19 cellular contexts compared by ENCODE assay signal in the genomic region with DNA sequence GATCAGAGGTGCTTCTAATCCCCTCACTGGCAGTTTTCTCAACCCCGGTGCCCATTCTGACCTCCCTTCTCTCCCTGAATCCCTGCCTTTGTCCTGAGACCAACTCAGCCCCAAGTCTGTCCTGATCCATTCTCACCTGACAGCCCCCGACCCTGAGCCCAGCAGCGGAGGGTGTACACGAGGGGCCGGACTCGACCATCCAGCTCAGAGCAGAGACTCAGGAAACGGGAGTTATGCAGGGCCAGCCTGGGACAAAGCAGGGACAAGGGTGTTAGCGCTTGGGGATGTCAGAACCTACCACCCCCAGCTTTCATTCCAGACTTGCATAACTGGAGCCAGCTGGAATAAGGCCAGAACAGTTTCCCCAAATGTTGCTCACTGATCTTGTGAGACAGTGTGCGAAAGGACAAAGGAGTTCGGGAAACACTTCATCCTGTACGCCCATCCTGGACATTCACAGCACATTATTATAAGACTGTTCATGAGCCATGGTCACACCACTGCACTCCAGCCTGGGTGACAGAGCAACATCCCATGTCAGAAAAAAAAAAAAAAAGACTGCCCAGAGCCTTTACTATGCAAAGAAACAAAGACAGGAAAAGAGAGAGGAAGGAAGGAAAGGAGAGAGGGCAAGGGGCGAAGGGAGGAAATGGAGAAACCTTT. TPM values are rescaled to one million over a fixed set of nuclear protein-coding genes. Genes with fewer than 3 reads are reported as not detected.
DNase-seq lines count a peak whose midpoint lies in the region; ATAC-seq, FAIRE-seq and TF ChIP-seq lines count a peak whose summit lies in the region.
"Had no signal": no experiment of that assay in that cellular context is flagged by ENCODE, and none has a peak within 500 bp of the region (broad histone marks: within the 10 kb centered on the region; RNA-seq: fewer than 3 reads in every experiment).

No MANE protein-coding gene starts in this region.

- dilution Hi-C loops in endothelial cell of umbilical vein (cut with MboI; ENCODE audit: extremely low pct_ligation_motif_present, low sequenced_read_pairs): no loop called here

- H3K4me1 ChIP-seq in endothelial cell of umbilical vein (ENCODE audit: control insufficient read depth, extremely low read depth, insufficient read depth, low read length): peaks cover 47% of the 10 kb centered on the region
- H3K4me1 ChIP-seq in mucosa of rectum (ENCODE audit: control insufficient read depth in 2 of 2, insufficient read depth in 2 of 2, low read length in 2 of 2): peaks cover 23 to 26% of the 10 kb centered on the region in 2 donors
- peaks cover 11 to 25% of the 10 kb centered on the region in 2 donors for H3K4me1 ChIP-seq in thyroid gland
- H3K4me1 ChIP-seq in aorta (ENCODE audit: control insufficient read depth in 1 of 2, insufficient read depth in 2 of 2, low read length in 2 of 2): no peaks in the 10 kb centered on the region

- no peaks in the 10 kb centered on the region for H3K27me3 ChIP-seq in endothelial cell of umbilical vein (ENCODE audit: control insufficient read depth in 2 of 2, insufficient read depth in 2 of 2, low read length in 2 of 2)
- no peaks in the 10 kb centered on the region for H3K27me3 ChIP-seq in mucosa of rectum (ENCODE audit: control insufficient read depth in 2 of 2, insufficient read depth in 2 of 2, low read length in 2 of 2)
- H3K27me3 ChIP-seq in thyroid gland: no peaks in the 10 kb centered on the region
- no peaks in the 10 kb centered on the region for H3K27me3 ChIP-seq in aorta (ENCODE audit: control insufficient read depth in 1 of 2, insufficient read depth in 2 of 2, low read length in 1 of 2)
- H3K27me3 ChIP-seq: SJSA1 had no signal

- WGBS in thyroid gland, 2 donors: 65 to 87% methylated on average over 6 to 10 of the region's 12 CpGs
- 77% methylated on average over 12 of the region's 12 CpGs for WGBS in aorta, 2 donors

- TF ChIP-seq POLR2A in endothelial cell of umbilical vein (IDR thresholded peaks at IDR 0.05; ENCODE audit: low read depth, low read length) (no peak), thyroid gland (IDR thresholded peaks at IDR 0.05) (no peak)

- H3K9me3 Mint-ChIP-seq in activated CD4-positive, alpha-beta T cell treated with anti-CD3 and anti-CD28 coated beads for 36 hours (ENCODE audit: low read depth): no peaks in the 10 kb centered on the region
- H3K9me3 Mint-ChIP-seq: activated T-helper 1 cell treated with anti-CD3 and anti-CD28 coated beads, Interleukin-12 subunit alpha, Interleukin-12 subunit beta, Interleukin-2, Interleukin-4 antibody, amounts not matched to agents 30 ng/mL and 10 ng/mL and 1 ng/mL, durations not matched to agents 14 hours and 24 hours and 36 hours; central memory CD8-positive, alpha-beta T cell; immature natural killer cell had no signal

- H3K4me3 ChIP-seq in endothelial cell of umbilical vein (replicated peaks in 1 of 3; ENCODE audit: insufficient read depth in 1 of 3, low read depth in 1 of 3, low read length in 3 of 3) (peak overlapping the region in 2 of 3 experiments; percentile 2 to 54), mucosa of rectum (ENCODE audit: low read length in 2 of 2) (no peak overlapping the region), thyroid gland (replicated peaks in 1 of 3) (no peak overlapping the region), aorta (ENCODE audit: low read length in 2 of 2) (no peak overlapping the region)
- H3K4me3 ChIP-seq: A549, HAP-1, SJSA1 had no signal

- peaks cover 43% of the 10 kb centered on the region for H3K36me3 Mint-ChIP-seq in activated CD4-positive, alpha-beta T cell treated with anti-CD3 and anti-CD28 coated beads for 36 hours (ENCODE audit: low read depth)

- H3K36me3 ChIP-seq in endothelial cell of umbilical vein (ENCODE audit: control insufficient read depth in 2 of 2, extremely low read depth in 1 of 2, insufficient read depth in 2 of 2, low read length in 2 of 2) (peaks cover 0 to 6% of the 10 kb centered on the region in 2 experiments), mucosa of rectum (ENCODE audit: control insufficient read depth in 2 of 2, insufficient read depth in 2 of 2, low read length in 2 of 2) (peaks cover 15 to 35% of the 10 kb centered on the region in 2 donors), thyroid gland (peaks cover 24 to 29% of the 10 kb centered on the region in 2 donors), aorta (ENCODE audit: control insufficient read depth in 1 of 2, insufficient read depth in 2 of 2, low read length in 1 of 2) (no peaks in the 10 kb centered on the region)

- no peak for DNase-seq in activated CD4-positive, alpha-beta T cell treated with anti-CD3 and anti-CD28 coated beads for 36 hours
- DNase-seq in activated CD4-positive, alpha-beta T cell treated with anti-CD3 and anti-CD28 coated beads for 1 hour: no peak
- DNase-seq in endothelial cell of umbilical vein (ENCODE audit: low read depth, low spot score): peak; percentile 93
- DNase-seq in thyroid gland: no peak
- no peak for DNase-seq in aorta
- no peak for DNase-seq in putamen (ENCODE audit: low spot score)
- DNase-seq: DMS53; immature natural killer cell; NCI-H1105 treated with DMSO at 0.1 percent for 48 hours; NCI-H524 treated with DMSO at 0.1 percent for 48 hours; occipital lobe; stimulated activated CD4-positive, alpha-beta T cell treated with anti-CD3 and anti-CD28 coated beads, Interleukin-4, amount 100 ng/mL, for 4 hours had no signal

- CTCF ChIA-PET in activated CD4-positive, alpha-beta T cell treated with anti-CD3 and anti-CD28 coated beads for 36 hours (lab: Charles Lee): no interaction called here
- CTCF ChIA-PET in endothelial cell of umbilical vein (lab: Charles Lee): interaction anchor here (0.6 to 2.9 kb wide), 12 partner anchors 9 to 183 kb away, joined by 3 to 31 read pairs (median 5); partner anchors contain the start of genes B3GAT3 and TUT1

- no TSS peak for BruUV-seq in endothelial cell of umbilical vein (replicated peaks; lab: Mats Ljungman, UMichigan)

- POLR2A ChIA-PET in activated CD4-positive, alpha-beta T cell treated with anti-CD3 and anti-CD28 coated beads for 36 hours (lab: Charles Lee): no interaction called here
- POLR2A ChIA-PET in endothelial cell of umbilical vein (lab: Charles Lee): interaction anchor here (1.1 to 5.7 kb wide), 2 partner anchors 15 to 24 kb away, joined by 5 to 75 read pairs; partner anchors contain the start of genes MTA2 and TUT1

- H3K4me3 Mint-ChIP-seq in activated CD4-positive, alpha-beta T cell treated with anti-CD3 and anti-CD28 coated beads for 36 hours: no peak overlapping the region
- H3K4me3 Mint-ChIP-seq: activated T-helper 1 cell treated with anti-CD3 and anti-CD28 coated beads, Interleukin-12 subunit alpha, Interleukin-12 subunit beta, Interleukin-2, Interleukin-4 antibody, amounts not matched to agents 30 ng/mL and 10 ng/mL and 1 ng/mL, durations not matched to agents 14 hours and 24 hours and 36 hours; central memory CD8-positive, alpha-beta T cell had no signal

- FAIRE-seq in endothelial cell of umbilical vein (lab: Jason Lieb, UNC): peak; percentile 100
- FAIRE-seq: A549 had no signal

- peak overlapping the region; percentile 9 for H2AFZ ChIP-seq in endothelial cell of umbilical vein (ENCODE audit: low read depth, low read length)

- peaks cover 16% of the 10 kb centered on the region for H3K4me1 Mint-ChIP-seq in activated CD4-positive, alpha-beta T cell treated with anti-CD3 and anti-CD28 coated beads for 36 hours

- H4K20me1 ChIP-seq in endothelial cell of umbilical vein (replicated peaks; ENCODE audit: control insufficient read depth, extremely low read depth, insufficient read depth, low read length): no peaks in the 10 kb centered on the region

- H3K9me1 ChIP-seq in endothelial cell of umbilical vein (replicated peaks; ENCODE audit: control insufficient read depth, extremely low read depth, insufficient read depth, low read length): no peaks in the 10 kb centered on the region

- TF ChIP-seq CTCF in endothelial cell of umbilical vein (IDR thresholded peaks at IDR 0.05; ENCODE audit: extremely low read depth in 1 of 2, insufficient read depth in 1 of 2, low read depth in 1 of 2, low read length in 2 of 2): no peak
- no peak for TF ChIP-seq CTCF in thyroid gland (IDR thresholded peaks at IDR 0.05)

- H3K4me2 ChIP-seq in endothelial cell of umbilical vein (ENCODE audit: insufficient read depth, low read length): peak overlapping the region; percentile 55
- H3K4me2 ChIP-seq: A549 had no signal

- peak overlapping the region; percentile 52 for H3K27ac Mint-ChIP-seq in activated CD4-positive, alpha-beta T cell treated with anti-CD3 and anti-CD28 coated beads for 36 hours
- H3K27ac Mint-ChIP-seq: activated T-helper 1 cell treated with anti-CD3 and anti-CD28 coated beads, Interleukin-12 subunit alpha, Interleukin-12 subunit beta, Interleukin-2, Interleukin-4 antibody, amounts not matched to agents 30 ng/mL and 10 ng/mL and 1 ng/mL, durations not matched to agents 14 hours and 24 hours and 36 hours had no signal

- ATAC-seq in activated CD4-positive, alpha-beta T cell treated with anti-CD3 and anti-CD28 coated beads for 36 hours: no peak
- no peak for ATAC-seq in aorta (ENCODE audit: low FRiP score)
- no peak for ATAC-seq in GM19035 (IDR thresholded peaks at IDR 0.05; ENCODE audit: unreplicated experiment)
- ATAC-seq: A549 had no signal

- H3K9me3 ChIP-seq in endothelial cell of umbilical vein (replicated peaks; ENCODE audit: control insufficient read depth, insufficient read depth, low read length) (no peaks in the 10 kb centered on the region), mucosa of rectum (ENCODE audit: control insufficient read depth in 2 of 2, low read length in 2 of 2) (no peaks in the 10 kb centered on the region), thyroid gland (no peaks in the 10 kb centered on the region), aorta (ENCODE audit: control insufficient read depth, low read length) (no peaks in the 10 kb centered on the region)
- H3K9me3 ChIP-seq: A549, HAP-1, SJSA1 had no signal

- H3K9ac ChIP-seq in endothelial cell of umbilical vein (replicated peaks; ENCODE audit: extremely low read depth, insufficient read depth, low read length) (peak overlapping the region; percentile 93), mucosa of rectum (ENCODE audit: low read depth in 1 of 2, low read length in 2 of 2) (no peak overlapping the region)

- peaks cover 34% of the 10 kb centered on the region for H3K79me2 ChIP-seq in endothelial cell of umbilical vein (ENCODE audit: control insufficient read depth, insufficient read depth, low read length)

- H3K27ac ChIP-seq in endothelial cell of umbilical vein (ENCODE audit: insufficient read depth, low read depth, low read length) (peak overlapping the region; percentile 99), mucosa of rectum (ENCODE audit: low read depth in 2 of 2, low read length in 2 of 2) (peak overlapping the region; percentile 41 to 53), thyroid gland (peak overlapping the region; percentile 31 to 100 (median 94)), aorta (ENCODE audit: low read depth in 1 of 2, low read length in 2 of 2) (no peak overlapping the region)
- H3K27ac ChIP-seq: A549, SJSA1 had no signal

- intact Hi-C loops in activated CD4-positive, alpha-beta T cell treated with anti-CD3 and anti-CD28 coated beads for 36 hours (cut with DNase I, micrococcal nuclease): no loop called here
- intact Hi-C loops in endothelial cell of umbilical vein (cut with micrococcal nuclease) (loop anchor here (1.0 kb wide), 3 partner anchors 14 to 35 kb away; partner anchors contain the start of genes EML3 and TUT1), thyroid gland (cut with DNase I) (no loop called here), aorta (cut with DNase I) (no loop called here)

- H3K27me3 Mint-ChIP-seq in activated CD4-positive, alpha-beta T cell treated with anti-CD3 and anti-CD28 coated beads for 36 hours: no peaks in the 10 kb centered on the region
- H3K27me3 Mint-ChIP-seq: central memory CD8-positive, alpha-beta T cell had no signal

RNA-seq across cellular contexts. Expression of gene EEF1G, which starts 3.5 kb away (rescaled TPM):
- 1,000 to 10,000 TPM; 1,986 to 2,351 TPM for total RNA-seq in activated CD4-positive, alpha-beta T cell treated with anti-CD3 and anti-CD28 coated beads for 36 hours
- total RNA-seq in endothelial cell of umbilical vein: 1,341 and 1,345 TPM in 2 replicates
- 1,723 and 2,133 TPM in 2 replicates for polyA plus RNA-seq in endothelial cell of umbilical vein
- polyA plus RNA-seq in endothelial cell of umbilical vein (2011; cell fraction: cytosol; rRNA removed): 2,150 and 2,252 TPM in 2 replicates
- polyA plus RNA-seq in endothelial cell of umbilical vein (2011; cell fraction: nucleus; rRNA removed): 635 and 665 TPM in 2 replicates
- 1,499 and 2,213 TPM in 2 replicates for polyA plus RNA-seq in endothelial cell of umbilical vein (2012)
- 1,683 and 1,722 TPM in 2 replicates for polyA minus RNA-seq in endothelial cell of umbilical vein
- 1,661 TPM for polyA minus RNA-seq in endothelial cell of umbilical vein (2011; cell fraction: cytosol; rRNA and poly(A)+ RNA removed)
- polyA minus RNA-seq in endothelial cell of umbilical vein (2011; cell fraction: nucleus; rRNA and poly(A)+ RNA removed): 130 and 133 TPM in 2 replicates
- 1,000 to 10,000 TPM; 1,334 to 1,814 (median 1,607) TPM for total RNA-seq in thyroid gland
- total RNA-seq in aorta: 100 to 1,000 TPM; 787 to 987 TPM
- polyA plus RNA-seq in aorta: 1,000 to 10,000 TPM; 1,251 to 1,857 TPM

RNA-seq across cellular contexts. Expression of gene TUT1, which starts 14.1 kb away (rescaled TPM):
- total RNA-seq in activated CD4-positive, alpha-beta T cell treated with anti-CD3 and anti-CD28 coated beads for 36 hours: 10 to 100 TPM; 32.5 to 36.0 TPM
- total RNA-seq in endothelial cell of umbilical vein (16.9 and 17.8 TPM in 2 replicates), thyroid gland (10 to 100 TPM; 13.7 to 20.0 (median 16.1) TPM), aorta (10 to 100 TPM; 14.8 to 14.9 TPM)
- polyA plus RNA-seq in endothelial cell of umbilical vein (11.5 and 12.7 TPM in 2 replicates), aorta (10 to 100 TPM in 1 of 2 donors, 1 to 10 TPM in 1; 1.6 to 10.8 TPM)
- polyA plus RNA-seq in endothelial cell of umbilical vein (2011; cell fraction: cytosol; rRNA removed): 7.1 and 9.3 TPM in 2 replicates
- polyA plus RNA-seq in endothelial cell of umbilical vein (2011; cell fraction: nucleus; rRNA removed): 45.0 and 48.0 TPM in 2 replicates
- polyA plus RNA-seq in endothelial cell of umbilical vein (2012): 10.6 and 12.9 TPM in 2 replicates
- polyA minus RNA-seq in endothelial cell of umbilical vein: 8.6 and 9.0 TPM in 2 replicates
- polyA minus RNA-seq in endothelial cell of umbilical vein (2011; cell fraction: cytosol; rRNA and poly(A)+ RNA removed): 16.0 TPM
- 5.2 and 7.6 TPM in 2 replicates for polyA minus RNA-seq in endothelial cell of umbilical vein (2011; cell fraction: nucleus; rRNA and poly(A)+ RNA removed)

RNA-seq across cellular contexts. Expression of gene MTA2, which starts 24.5 kb away (rescaled TPM):
- total RNA-seq in activated CD4-positive, alpha-beta T cell treated with anti-CD3 and anti-CD28 coated beads for 36 hours: 100 to 1,000 TPM; 159 to 179 TPM
- total RNA-seq in endothelial cell of umbilical vein (166 and 176 TPM in 2 replicates), thyroid gland (10 to 100 TPM; 65.3 to 76.7 (median 70.7) TPM), aorta (10 to 100 TPM; 80.1 to 87.9 TPM)
- polyA plus RNA-seq in endothelial cell of umbilical vein (30.2 and 40.4 TPM in 2 replicates), aorta (10 to 100 TPM; 13.5 to 40.3 TPM)
- polyA plus RNA-seq in endothelial cell of umbilical vein (2011; cell fraction: cytosol; rRNA removed): 30.0 and 32.2 TPM in 2 replicates
- 111 and 132 TPM in 2 replicates for polyA plus RNA-seq in endothelial cell of umbilical vein (2011; cell fraction: nucleus; rRNA removed)
- 108 and 120 TPM in 2 replicates for polyA plus RNA-seq in endothelial cell of umbilical vein (2012)
- polyA minus RNA-seq in endothelial cell of umbilical vein: 91.6 and 95.5 TPM in 2 replicates
- polyA minus RNA-seq in endothelial cell of umbilical vein (2011; cell fraction: cytosol; rRNA and poly(A)+ RNA removed): 51.8 TPM
- polyA minus RNA-seq in endothelial cell of umbilical vein (2011; cell fraction: nucleus; rRNA and poly(A)+ RNA removed): 40.3 and 57.1 TPM in 2 replicates

RNA-seq across cellular contexts. Expression of gene AHNAK, which starts 30.6 kb away (rescaled TPM):
- 10 to 100 TPM; 47.3 to 54.7 TPM for total RNA-seq in activated CD4-positive, alpha-beta T cell treated with anti-CD3 and anti-CD28 coated beads for 36 hours
- total RNA-seq in endothelial cell of umbilical vein: 381 and 436 TPM in 2 replicates
- 25.1 and 35.2 TPM in 2 replicates for polyA plus RNA-seq in endothelial cell of umbilical vein
- polyA plus RNA-seq in endothelial cell of umbilical vein (2011; cell fraction: cytosol; rRNA removed): 46.3 and 51.8 TPM in 2 replicates
- polyA plus RNA-seq in endothelial cell of umbilical vein (2011; cell fraction: nucleus; rRNA removed): 322 and 346 TPM in 2 replicates
- 223 and 321 TPM in 2 replicates for polyA plus RNA-seq in endothelial cell of umbilical vein (2012)
- 219 and 258 TPM in 2 replicates for polyA minus RNA-seq in endothelial cell of umbilical vein
- polyA minus RNA-seq in endothelial cell of umbilical vein (2011; cell fraction: cytosol; rRNA and poly(A)+ RNA removed): 78.7 TPM
- 446 and 550 TPM in 2 replicates for polyA minus RNA-seq in endothelial cell of umbilical vein (2011; cell fraction: nucleus; rRNA and poly(A)+ RNA removed)
- total RNA-seq in thyroid gland: 100 to 1,000 TPM; 227 to 400 (median 288) TPM
- total RNA-seq in aorta: 1,000 to 10,000 TPM; 1,149 to 1,263 TPM
- 100 to 1,000 TPM; 146 to 237 TPM for polyA plus RNA-seq in aorta

RNA-seq across cellular contexts. Expression of gene EML3, which starts 35.4 kb away (rescaled TPM):
- 100 to 1,000 TPM; 101 to 112 TPM for total RNA-seq in activated CD4-positive, alpha-beta T cell treated with anti-CD3 and anti-CD28 coated beads for 36 hours
- 101 and 110 TPM in 2 replicates for total RNA-seq in endothelial cell of umbilical vein
- 75.7 and 78.3 TPM in 2 replicates for polyA plus RNA-seq in endothelial cell of umbilical vein
- polyA plus RNA-seq in endothelial cell of umbilical vein (2011; cell fraction: cytosol; rRNA removed): 27.7 and 29.7 TPM in 2 replicates
- polyA plus RNA-seq in endothelial cell of umbilical vein (2011; cell fraction: nucleus; rRNA removed): 297 and 324 TPM in 2 replicates
- polyA plus RNA-seq in endothelial cell of umbilical vein (2012): 60.5 and 84.3 TPM in 2 replicates
- polyA minus RNA-seq in endothelial cell of umbilical vein: 61.5 and 71.2 TPM in 2 replicates
- 19.6 TPM for polyA minus RNA-seq in endothelial cell of umbilical vein (2011; cell fraction: cytosol; rRNA and poly(A)+ RNA removed)
- polyA minus RNA-seq in endothelial cell of umbilical vein (2011; cell fraction: nucleus; rRNA and poly(A)+ RNA removed): 36.6 and 42.9 TPM in 2 replicates
- 10 to 100 TPM; 28.3 to 58.0 (median 46.6) TPM for total RNA-seq in thyroid gland
- 100 to 1,000 TPM in 1 of 2 donors, 10 to 100 TPM in 1; 93.7 to 134 TPM for total RNA-seq in aorta
- polyA plus RNA-seq in aorta: 100 to 1,000 TPM in 1 of 2 donors, 10 to 100 TPM in 1; 15.7 to 182 TPM

Comparison
In these comparisons a context has a peak if more than half of its experiments do, and no peak if none do; other contexts are left out.
1. H3K27ac ChIP-seq: peak in endothelial cell of umbilical vein (single experiment), mucosa of rectum (2 of 2) and thyroid gland (3 of 3); none in aorta (0 of 2).
2. H3K4me3 ChIP-seq: peak in endothelial cell of umbilical vein (2 of 3); none in mucosa of rectum (0 of 2), thyroid gland (0 of 3) and aorta (0 of 2).